Comparison of ENCODE assay signal across 17 cellular contexts in the genomic region with DNA sequence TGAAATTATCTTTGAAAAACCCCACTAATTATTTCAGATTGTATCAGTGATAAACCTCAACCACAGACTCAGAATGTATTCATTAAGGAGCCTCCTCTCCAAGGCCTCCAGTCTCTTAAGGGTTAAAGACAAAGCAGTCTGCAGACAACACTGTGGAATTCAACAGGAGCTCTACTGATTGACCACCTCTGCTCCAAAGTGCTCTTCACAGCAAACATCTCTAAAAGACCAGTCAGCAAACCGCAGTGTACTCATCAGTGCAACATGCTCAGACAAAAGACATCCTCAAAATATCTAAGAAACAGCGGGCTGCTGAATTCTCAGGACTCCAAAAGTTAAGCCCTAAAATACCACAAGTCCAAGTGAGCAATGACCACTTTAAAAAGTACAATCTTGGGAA. TPM values are rescaled to one million over a fixed set of nuclear protein-coding genes. Genes with fewer than 3 reads are reported as not detected.
DNase-seq lines count a peak whose midpoint lies in the region; ATAC-seq and TF ChIP-seq lines count a peak whose summit lies in the region.
"Had no signal": no experiment of that assay in that cellular context is flagged by ENCODE, and none has a peak within 500 bp of the region (broad histone marks: within the 10 kb centered on the region; RNA-seq: fewer than 3 reads in every experiment).

No MANE protein-coding gene starts in this region.

- intact Hi-C loops in aorta (cut with DNase I), result no loop called here

- no peaks in the 10 kb centered on the region for H3K79me2 ChIP-seq in fibroblast of lung (ENCODE audit: control insufficient read depth, insufficient read depth, low read length)

- ATAC-seq in aorta (ENCODE audit: low FRiP score), result no peak
- no peak for ATAC-seq in HG03342 (IDR thresholded peaks at IDR 0.05; ENCODE audit: unreplicated experiment)
- ATAC-seq: activated T-cell treated with anti-CD3 and anti-CD28 coated beads, Interleukin-2, amount 50 U/mL, for 72 hours had no signal

- no peak overlapping the region for H2AFZ ChIP-seq in fibroblast of lung (ENCODE audit: low read length)

- no peaks in the 10 kb centered on the region for H3K27me3 ChIP-seq in fibroblast of lung (ENCODE audit: control insufficient read depth, insufficient read depth, low read length)
- no peaks in the 10 kb centered on the region for H3K27me3 ChIP-seq in aorta (ENCODE audit: control insufficient read depth in 1 of 2, insufficient read depth in 2 of 2, low read length in 1 of 2)
- H3K27me3 ChIP-seq: adrenal gland, dorsolateral prefrontal cortex, testis had no signal

- H3K4me3 ChIP-seq in fibroblast of lung (replicated peaks in 1 of 4; ENCODE audit: control extremely low read depth in 1 of 4, insufficient read depth in 1 of 4, low read depth in 3 of 4, low read length in 4 of 4) (no peak overlapping the region), aorta (ENCODE audit: low read length in 2 of 2) (no peak overlapping the region)
- H3K4me3 ChIP-seq: adrenal gland, dorsolateral prefrontal cortex, testis had no signal

- 94 to 96% methylated on average over 2 of the region's 2 CpGs for WGBS in aorta, 2 donors

- peak; percentile 10 for DNase-seq in ELF-1 (ENCODE audit: low read depth, low spot score)
- peak; percentile 55 for DNase-seq in RPMI7951 (ENCODE audit: low read depth)
- DNase-seq in fibroblast of lung (ENCODE audit: low read depth in 2 of 2), result peak; percentile 30 to 96
- DNase-seq in non-pigmented ciliary epithelial cell (ENCODE audit: low read depth), result peak; percentile 58
- DNase-seq in aorta, result no peak
- no peak for DNase-seq in epidermal melanocyte (ENCODE audit: insufficient read length, low spot score)
- DNase-seq in C1 segment of cervical spinal cord (lab: John Stamatoyannopoulos, UW), result no peak
- DNase-seq: activated CD4-positive, alpha-beta T cell treated with anti-CD3 and anti-CD28 coated beads, Interleukin-2, amount 10 ng/mL, durations not matched to agents 7 days and 5 days; activated T-cell treated with anti-CD3 and anti-CD28 coated beads, Interleukin-2, amount 50 U/mL, for 72 hours; adrenal gland; DND-41; dorsolateral prefrontal cortex; kidney; NCI-H2029 treated with DMSO at 0.1 percent for 48 hours; NCI-H526 treated with DMSO at 0.1 percent for 48 hours; testis had no signal

- no peak overlapping the region for H3K4me2 ChIP-seq in fibroblast of lung (ENCODE audit: extremely low read depth, insufficient read depth, low read length)

- H3K27ac ChIP-seq in fibroblast of lung (ENCODE audit: insufficient read depth, low read length) (no peak overlapping the region), aorta (ENCODE audit: low read depth in 1 of 2, low read length in 2 of 2) (no peak overlapping the region)
- H3K27ac ChIP-seq: testis had no signal

- TF ChIP-seq CTCF in fibroblast of lung (conservative IDR thresholded peaks at IDR 0.05 in 1 of 2, IDR thresholded peaks at IDR 0.05 in 1 of 2; ENCODE audit: low read depth in 1 of 2, low read length in 2 of 2), result no peak

- H3K9ac ChIP-seq in fibroblast of lung (ENCODE audit: insufficient read depth, low read length), result no peak overlapping the region

- H3K4me1 ChIP-seq in fibroblast of lung (ENCODE audit: control insufficient read depth, extremely low read depth, insufficient read depth, low read length) (peaks cover 2% of the 10 kb centered on the region), aorta (ENCODE audit: control insufficient read depth in 1 of 2, insufficient read depth in 2 of 2, low read length in 2 of 2) (peaks cover 0 to 8% of the 10 kb centered on the region in 2 donors)

- H4K20me1 ChIP-seq in fibroblast of lung (ENCODE audit: control insufficient read depth, extremely low read depth, insufficient read depth, low read length), result no peaks in the 10 kb centered on the region

- H3K36me3 ChIP-seq in fibroblast of lung (ENCODE audit: control insufficient read depth, insufficient read depth, low read length) (no peaks in the 10 kb centered on the region), aorta (ENCODE audit: control insufficient read depth in 1 of 2, insufficient read depth in 2 of 2, low read length in 1 of 2) (peaks cover under 1 to 2% of the 10 kb centered on the region in 2 donors)

- H3K9me3 ChIP-seq in fibroblast of lung (ENCODE audit: control insufficient read depth, insufficient read depth, low read depth, low read length) (no peaks in the 10 kb centered on the region), aorta (ENCODE audit: control insufficient read depth, low read length) (no peaks in the 10 kb centered on the region)
- H3K9me3 ChIP-seq: adrenal gland, testis had no signal

RNA-seq across cellular contexts. Expression of a gene that starts 42.0 kb away (rescaled TPM):
- 36.5 and 42.9 TPM in 2 replicates for total RNA-seq in RPMI7951 (2014; rRNA removed; shearing (Covaris generic))
- total RNA-seq in fibroblast of lung (31.3 and 41.1 TPM in 2 replicates), aorta (10 to 100 TPM; 38.6 to 42.9 TPM)
- polyA plus RNA-seq in fibroblast of lung (31.1 and 36.5 TPM in 2 replicates), aorta (10 to 100 TPM; 10.8 to 26.8 TPM)
- 36.1 and 36.6 TPM in 2 replicates for polyA plus RNA-seq in fibroblast of lung (2012)
- polyA minus RNA-seq in fibroblast of lung (ENCODE audit: low replicate concordance), result 64.2 and 68.7 TPM in 2 replicates

Comparison
In these comparisons a context has a peak if more than half of its experiments do, and no peak if none do; other contexts are left out.
1. DNase-seq: peak in ELF-1 (single experiment), RPMI7951 (single experiment), fibroblast of lung (2 of 2) and non-pigmented ciliary epithelial cell (single experiment); none in aorta (0 of 2), epidermal melanocyte (single experiment) and C1 segment of cervical spinal cord (0 of 14).